19 cellular contexts compared by ENCODE assay signal in genomic region chr15:26767169-26767670, GRCh38. TPM values are rescaled to one million over a fixed set of nuclear protein-coding genes. Genes with fewer than 3 reads are reported as not detected.
A peak's percentile ranks its signal among the peaks of the same experiment; 100 is the strongest.
DNase-seq lines count a peak whose midpoint lies in the region; ATAC-seq lines count a peak whose summit lies in the region.
"Had no signal": no experiment of that assay in that cellular context is flagged by ENCODE, and none has a peak within 500 bp of the region (broad histone marks: within the 10 kb centered on the region; RNA-seq: fewer than 3 reads in every experiment).

No MANE protein-coding gene starts in this region.

- H3K36me3 ChIP-seq in HUES6 (ENCODE audit: control insufficient read depth, insufficient read depth, low read length): no peaks in the 10 kb centered on the region
- no peaks in the 10 kb centered on the region for H3K36me3 ChIP-seq in mesendoderm (ENCODE audit: control insufficient read depth, insufficient read depth, low read length)
- H3K36me3 ChIP-seq: pancreas, sigmoid colon, stomach had no signal

- peak overlapping the region; percentile 88 for H3K27ac ChIP-seq in HUES6 (ENCODE audit: low read depth, low read length)
- H3K27ac ChIP-seq in mesendoderm (ENCODE audit: low read depth, low read length): peak overlapping the region; percentile 80
- H3K27ac ChIP-seq: pancreas, sigmoid colon, stomach had no signal

- H2BK15ac ChIP-seq in mesendoderm (replicated peaks; ENCODE audit: low read depth): peak overlapping the region; percentile 9

- peaks cover 14% of the 10 kb centered on the region for H3K9me3 Mint-ChIP-seq in activated T-helper 2 cell treated with anti-CD3 and anti-CD28 coated beads, Interferon-gamma antibody, Interleukin-2, Interleukin-4, amounts not matched to agents 10 μg/mL and 5 μg/mL and 100 μg/mL, durations not matched to agents 14 hours and 24 hours and 36 hours

- intact Hi-C loops in activated T-helper 2 cell treated with anti-CD3 and anti-CD28 coated beads, Interferon-gamma antibody, Interleukin-2, Interleukin-4, amounts not matched to agents 10 μg/mL and 5 μg/mL and 100 μg/mL, durations not matched to agents 14 hours and 24 hours and 36 hours (cut with micrococcal nuclease): no loop called here

- H3K18ac ChIP-seq in mesendoderm (ENCODE audit: low read length): peak overlapping the region; percentile 92

- H3K4me1 ChIP-seq in HUES6 (ENCODE audit: control insufficient read depth, insufficient read depth, low read length) (peaks cover 75% of the 10 kb centered on the region), mesendoderm (ENCODE audit: control insufficient read depth, low read depth, low read length) (peaks cover 10% of the 10 kb centered on the region)
- H3K4me1 ChIP-seq: pancreas had no signal

- H3K79me1 ChIP-seq in mesendoderm (ENCODE audit: low read length): peaks cover 2% of the 10 kb centered on the region

- no CpG with 5 or more reads among the region's 5 CpGs for WGBS in mesendoderm (ENCODE audit: extremely low coverage, insufficient coverage, low lambda C conversion rate)

- H3K27me3 Mint-ChIP-seq in activated T-helper 2 cell treated with anti-CD3 and anti-CD28 coated beads, Interferon-gamma antibody, Interleukin-2, Interleukin-4, amounts not matched to agents 10 μg/mL and 5 μg/mL and 100 μg/mL, durations not matched to agents 14 hours and 24 hours and 36 hours (ENCODE audit: low read depth): peaks cover 6% of the 10 kb centered on the region

- peak overlapping the region; percentile 36 for H3K4ac ChIP-seq in mesendoderm (ENCODE audit: low read depth, low read length)

- peak overlapping the region; percentile 29 for H2BK5ac ChIP-seq in mesendoderm (ENCODE audit: low read length)

- no peak overlapping the region for H2BK120ac ChIP-seq in mesendoderm (ENCODE audit: low read depth, low read length)

- peak overlapping the region; percentile 47 for H3K4me3 ChIP-seq in HUES6 (ENCODE audit: low read depth, low read length)
- no peak overlapping the region for H3K4me3 ChIP-seq in mesendoderm (ENCODE audit: low read length)
- H3K4me3 ChIP-seq: pancreas, sigmoid colon, stomach had no signal

- H2AK5ac ChIP-seq in mesendoderm (ENCODE audit: low read length): no peak overlapping the region

- ATAC-seq in HG03460 (IDR thresholded peaks at IDR 0.05; ENCODE audit: unreplicated experiment): no peak
- ATAC-seq: activated CD8-positive, alpha-beta T cell treated with anti-CD3 and anti-CD28 coated beads for 36 hours; pancreas had no signal

- no peak overlapping the region for H4K8ac ChIP-seq in mesendoderm (ENCODE audit: low read depth, low read length)

- no peak overlapping the region for H3K4me3 Mint-ChIP-seq in activated T-helper 2 cell treated with anti-CD3 and anti-CD28 coated beads, Interferon-gamma antibody, Interleukin-2, Interleukin-4, amounts not matched to agents 10 μg/mL and 5 μg/mL and 100 μg/mL, durations not matched to agents 14 hours and 24 hours and 36 hours (ENCODE audit: low read depth)
- H3K4me3 Mint-ChIP-seq: activated CD8-positive, alpha-beta T cell treated with anti-CD3 and anti-CD28 coated beads for 36 hours; activated naive CD4-positive, alpha-beta T cell treated with anti-CD3 and anti-CD28 coated beads, Interleukin-2, amount 10 ng/mL, durations not matched to agents 7 days and 5 days; activated T-cell treated with anti-CD3 and anti-CD28 coated beads, Interleukin-2, amount 50 U/mL, for 24 hours had no signal

- no peaks in the 10 kb centered on the region for H3K36me3 Mint-ChIP-seq in activated T-helper 2 cell treated with anti-CD3 and anti-CD28 coated beads, Interferon-gamma antibody, Interleukin-2, Interleukin-4, amounts not matched to agents 10 μg/mL and 5 μg/mL and 100 μg/mL, durations not matched to agents 14 hours and 24 hours and 36 hours (ENCODE audit: low read depth)
- H3K36me3 Mint-ChIP-seq: activated naive CD4-positive, alpha-beta T cell treated with anti-CD3 and anti-CD28 coated beads, Interleukin-2, amount 10 ng/mL, durations not matched to agents 7 days and 5 days had no signal

- H3K56ac ChIP-seq in mesendoderm (ENCODE audit: low read length): peak overlapping the region; percentile 68

- H3K79me2 ChIP-seq in mesendoderm (ENCODE audit: control insufficient read depth, insufficient read depth, low read length): peaks cover 35% of the 10 kb centered on the region

- no peaks in the 10 kb centered on the region for H3K9me3 ChIP-seq in HUES6 (ENCODE audit: control insufficient read depth, insufficient read depth, low read depth, low read length)
- H3K9me3 ChIP-seq: pancreas had no signal

- H3K4me1 Mint-ChIP-seq in activated T-helper 2 cell treated with anti-CD3 and anti-CD28 coated beads, Interferon-gamma antibody, Interleukin-2, Interleukin-4, amounts not matched to agents 10 μg/mL and 5 μg/mL and 100 μg/mL, durations not matched to agents 14 hours and 24 hours and 36 hours (ENCODE audit: low read depth): no peaks in the 10 kb centered on the region

- H3K9ac ChIP-seq in HUES6 (ENCODE audit: low read length): peak overlapping the region; percentile 81
- peak overlapping the region; percentile 21 for H3K9ac ChIP-seq in mesendoderm (ENCODE audit: low read length)

- DNase-seq in ELF-1 (ENCODE audit: low read depth, low spot score) (peak; percentile 96), ecto neural progenitor cell (ENCODE audit: low spot score) (peak; percentile 63), mesendoderm (peak; percentile 99), putamen (ENCODE audit: low spot score) (no peak)
- no peak for DNase-seq in activated T-helper 2 cell treated with anti-CD3 and anti-CD28 coated beads, Interferon-gamma antibody, Interleukin-2, Interleukin-4, amounts not matched to agents 10 μg/mL and 5 μg/mL and 100 μg/mL, durations not matched to agents 14 hours and 24 hours and 36 hours (ENCODE audit: low spot score)
- DNase-seq: activated CD8-positive, alpha-beta T cell treated with anti-CD3 and anti-CD28 coated beads for 36 hours; activated naive CD4-positive, alpha-beta T cell treated with anti-CD3 and anti-CD28 coated beads, Interleukin-2, amount 10 ng/mL, durations not matched to agents 7 days and 5 days; activated T-cell treated with anti-CD3 and anti-CD28 coated beads, Interleukin-2, amount 50 U/mL, for 24 hours; aorta; NCI-H1105; NCI-H446 treated with DMSO at 0.1 percent for 48 hours; pancreas; sigmoid colon; stomach had no signal

- H4K5ac ChIP-seq in mesendoderm (ENCODE audit: low read length): no peak overlapping the region

- H3K27ac Mint-ChIP-seq in activated T-helper 2 cell treated with anti-CD3 and anti-CD28 coated beads, Interferon-gamma antibody, Interleukin-2, Interleukin-4, amounts not matched to agents 10 μg/mL and 5 μg/mL and 100 μg/mL, durations not matched to agents 14 hours and 24 hours and 36 hours: no peak overlapping the region
- H3K27ac Mint-ChIP-seq: activated CD8-positive, alpha-beta T cell treated with anti-CD3 and anti-CD28 coated beads for 36 hours; activated naive CD4-positive, alpha-beta T cell treated with anti-CD3 and anti-CD28 coated beads, Interleukin-2, amount 10 ng/mL, durations not matched to agents 7 days and 5 days; activated T-cell treated with anti-CD3 and anti-CD28 coated beads, Interleukin-2, amount 50 U/mL, for 24 hours had no signal

- H3K23ac ChIP-seq in mesendoderm (ENCODE audit: low read length): no peak overlapping the region

- H3K27me3 ChIP-seq in HUES6 (ENCODE audit: control insufficient read depth, insufficient read depth, low read length): no peaks in the 10 kb centered on the region
- no peaks in the 10 kb centered on the region for H3K27me3 ChIP-seq in mesendoderm (ENCODE audit: insufficient read depth, low read length, poor library complexity)

- H3K4me2 ChIP-seq in mesendoderm (ENCODE audit: low read length): peak overlapping the region; percentile 3

RNA-seq across cellular contexts. Expression of gene GABRB3, which starts 5.6 kb away (rescaled TPM):
- 125 TPM for polyA plus RNA-seq in mesendoderm (2013, experiment 1 of 2)
- polyA plus RNA-seq in mesendoderm (2013, experiment 2 of 2): 127 TPM
- total RNA-seq in activated T-helper 2 cell treated with anti-CD3 and anti-CD28 coated beads, Interferon-gamma antibody, Interleukin-2, Interleukin-4, amounts not matched to agents 10 μg/mL and 5 μg/mL and 100 μg/mL, durations not matched to agents 14 hours and 24 hours and 36 hours: not detected in 2 replicates
- total RNA-seq: endothelial cell of umbilical vein; LHCN-M2; T-helper 1 cell treated with Interleukin-12 subunit alpha and Interleukin-12 subunit beta and Interleukin-4 antibody, amounts not matched to agents 30 ng/mL and 1 ng/mL, for 36 hours had no signal

Comparison
In these comparisons a context has a peak if more than half of its experiments do, and no peak if none do; other contexts are left out.
1. DNase-seq: peak in ELF-1 (single experiment), ecto neural progenitor cell (single experiment) and mesendoderm (single experiment); none in activated T-helper 2 cell treated with anti-CD3 and anti-CD28 coated beads, Interferon-gamma antibody, Interleukin-2, Interleukin-4, amounts not matched to agents 10 μg/mL and 5 μg/mL and 100 μg/mL, durations not matched to agents 14 hours and 24 hours and 36 hours (single experiment) and putamen (single experiment).